In genomic region chr20:2838170-2838797, GRCh38 we compare ENCODE assay signal across 1 cellular context.
A peak's percentile ranks its signal among the peaks of the same experiment; 100 is the strongest.
TF ChIP-seq lines count a peak whose summit lies in the region.

No MANE protein-coding gene starts in this region.

TF ChIP-seq in HepG2, 621 proteins besides CTCF, POLR2A, EP300 and RAD21:
- TF ChIP-seq ZBTB46 (CRISPR knock-in tag; IDR thresholded peaks at IDR 0.05; ENCODE audit: borderline replicate concordance), result no peak
- no peak for TF ChIP-seq ZNF362 (CRISPR knock-in tag; IDR thresholded peaks at IDR 0.05; ENCODE audit: borderline replicate concordance)
- peak; percentile 23; the same call in 1 of the 2 replicates for TF ChIP-seq NRL (CRISPR knock-in tag; IDR thresholded peaks at IDR 0.05; ENCODE audit: borderline replicate concordance)
- TF ChIP-seq IRF2 (CRISPR knock-in tag; IDR thresholded peaks at IDR 0.05), result no peak
- 0 out of 2 replicates have a peak, but pooled peaks have one; percentile 19 for TF ChIP-seq ZNF768 (CRISPR knock-in tag; IDR thresholded peaks at IDR 0.05)
- no peak for TF ChIP-seq ZBTB38 (CRISPR knock-in tag; IDR thresholded peaks at IDR 0.05)
- no peak for TF ChIP-seq ZHX2 (IDR thresholded peaks at IDR 0.05; ENCODE audit: low read depth)
- no peak for TF ChIP-seq ZHX2 (CRISPR knock-in tag; IDR thresholded peaks at IDR 0.05; ENCODE audit: borderline replicate concordance)
- no peak for TF ChIP-seq KAT2B (IDR thresholded peaks at IDR 0.05; ENCODE audit: borderline replicate concordance, low read depth, low read length)
- TF ChIP-seq ZNF552 (CRISPR knock-in tag; IDR thresholded peaks at IDR 0.05; ENCODE audit: borderline replicate concordance), result no peak
- no peak for TF ChIP-seq SRSF4 (IDR thresholded peaks at IDR 0.05; ENCODE audit: low read depth, low read length, poor library complexity, severe bottlenecking)
- peak; percentile 40 for TF ChIP-seq AGO2 (optimal IDR thresholded peaks at IDR 0.05; ENCODE audit: low read depth, low read length)
- no peak for TF ChIP-seq ZNF160 (CRISPR knock-in tag; IDR thresholded peaks at IDR 0.05)
- TF ChIP-seq ZNF724P (CRISPR knock-in tag; IDR thresholded peaks at IDR 0.05; ENCODE audit: borderline replicate concordance), result 0 out of 2 replicates have a peak, but pooled peaks have one; percentile 51
- TF ChIP-seq POLR2AphosphoS5 (IDR thresholded peaks at IDR 0.05; ENCODE audit: low read depth, low read length), result 0 out of 2 replicates have a peak, but pooled peaks have one; percentile 1
- no peak for TF ChIP-seq TIGD3 (CRISPR knock-in tag; IDR thresholded peaks at IDR 0.05; ENCODE audit: borderline replicate concordance)
- TF ChIP-seq PCBP2 (optimal IDR thresholded peaks at IDR 0.05; ENCODE audit: low read depth, low read length, poor library complexity, severe bottlenecking), result no peak
- TF ChIP-seq MLX (CRISPR knock-in tag; IDR thresholded peaks at IDR 0.05), result no peak
- 0 out of 2 replicates have a peak, but pooled peaks have one; percentile 20 for TF ChIP-seq MLLT10 (CRISPR knock-in tag; IDR thresholded peaks at IDR 0.05)
- TF ChIP-seq ZBTB43 (CRISPR knock-in tag; conservative IDR thresholded peaks at IDR 0.05), result no peak
- TF ChIP-seq ZNF512B (CRISPR knock-in tag; IDR thresholded peaks at IDR 0.05; ENCODE audit: borderline replicate concordance), result no peak
- peak; percentile 8; the same call in 1 of the 2 replicates for TF ChIP-seq MNT (IDR thresholded peaks at IDR 0.05)
- no peak for TF ChIP-seq ZNF558 (CRISPR knock-in tag; IDR thresholded peaks at IDR 0.05; ENCODE audit: borderline replicate concordance)
- no peak for TF ChIP-seq SIX1 (CRISPR knock-in tag; IDR thresholded peaks at IDR 0.05; ENCODE audit: borderline replicate concordance)
- no peak for TF ChIP-seq ZNF772 (CRISPR knock-in tag; IDR thresholded peaks at IDR 0.05)
- TF ChIP-seq ZNF629 (CRISPR knock-in tag; conservative IDR thresholded peaks at IDR 0.05), result no peak
- 0 out of 2 replicates have a peak, but pooled peaks have one; percentile 28 for TF ChIP-seq ZFYVE20 (CRISPR knock-in tag; IDR thresholded peaks at IDR 0.05; ENCODE audit: borderline replicate concordance, low read depth)
- TF ChIP-seq ZNF234 (CRISPR knock-in tag; conservative IDR thresholded peaks at IDR 0.05), result no peak
- TF ChIP-seq ZBTB34 (CRISPR knock-in tag; IDR thresholded peaks at IDR 0.05), result no peak
- no peak for TF ChIP-seq FOXK2 (IDR thresholded peaks at IDR 0.05)
